In genomic region chr7:50315739-50316671, GRCh38 we compare ENCODE assay signal across 11 cellular contexts. TPM values are rescaled to one million over a fixed set of nuclear protein-coding genes. Genes with fewer than 3 reads are reported as not detected.
A peak's percentile ranks its signal among the peaks of the same experiment; 100 is the strongest.
DNase-seq lines count a peak whose midpoint lies in the region; ATAC-seq and TF ChIP-seq lines count a peak whose summit lies in the region.
"Had no signal": no experiment of that assay in that cellular context is flagged by ENCODE, and none has a peak within 500 bp of the region (broad histone marks: within the 10 kb centered on the region; RNA-seq: fewer than 3 reads in every experiment).

No MANE protein-coding gene starts in this region.

- peaks cover 0 to 6% (median 0%) of the 10 kb centered on the region in 3 donors for H3K27me3 ChIP-seq in sigmoid colon
- H3K27me3 ChIP-seq: right atrium auricular region had no signal

- peak; percentile 71 for DNase-seq in activated CD8-positive, alpha-beta memory T cell treated with anti-CD3 and anti-CD28 coated beads, Interleukin-2, amount 50 U/mL, for 48 hours
- no peak for DNase-seq in activated CD8-positive, alpha-beta memory T cell treated with anti-CD3 and anti-CD28 coated beads for 24 hours
- peak; percentile 57 for DNase-seq in OCI-LY7 (ENCODE audit: low spot score)
- DNase-seq in effector memory CD8-positive, alpha-beta T cell: no peak
- no peak for DNase-seq in stimulated activated naive CD8-positive, alpha-beta T cell treated with anti-CD3 and anti-CD28 coated beads, Interleukin-15, amount 100 ng/mL, for 72 hours
- no peak for DNase-seq in sigmoid colon
- no peak for DNase-seq in kidney glomerular epithelial cell (lab: John Stamatoyannopoulos, UW)
- DNase-seq: left ventricle myocardium inferior had no signal

- no peak for ATAC-seq in effector memory CD8-positive, alpha-beta T cell (replicated peaks)
- ATAC-seq in stimulated activated naive CD8-positive, alpha-beta T cell treated with anti-CD3 and anti-CD28 coated beads, Interleukin-15, amount 100 ng/mL, for 72 hours: no peak
- no peak for ATAC-seq in GM21390 (IDR thresholded peaks at IDR 0.05; ENCODE audit: unreplicated experiment)

- H3K36me3 ChIP-seq in OCI-LY7 (ENCODE audit: insufficient read depth, low read length) (peaks cover 74% of the 10 kb centered on the region), sigmoid colon (no peaks in the 10 kb centered on the region)
- H3K36me3 ChIP-seq: left ventricle myocardium inferior, right atrium auricular region had no signal

- no TSS peak for BruUV-seq in OCI-LY7 (replicated peaks; lab: Mats Ljungman, UMichigan)

- H3K79me2 ChIP-seq in OCI-LY7 (ENCODE audit: insufficient read depth, low read depth, low read length): peaks cover 85% of the 10 kb centered on the region

- peaks cover 69% of the 10 kb centered on the region for H3K36me3 Mint-ChIP-seq in effector memory CD8-positive, alpha-beta T cell (ENCODE audit: insufficient read depth)

- no peaks in the 10 kb centered on the region for H3K27me3 Mint-ChIP-seq in effector memory CD8-positive, alpha-beta T cell
- H3K27me3 Mint-ChIP-seq in stimulated activated naive CD8-positive, alpha-beta T cell treated with anti-CD3 and anti-CD28 coated beads, Interleukin-15, amount 100 ng/mL, for 72 hours: no peaks in the 10 kb centered on the region

- H3K9me3 Mint-ChIP-seq in effector memory CD8-positive, alpha-beta T cell: no peaks in the 10 kb centered on the region
- H3K9me3 Mint-ChIP-seq in stimulated activated naive CD8-positive, alpha-beta T cell treated with anti-CD3 and anti-CD28 coated beads, Interleukin-15, amount 100 ng/mL, for 72 hours: no peaks in the 10 kb centered on the region

- peak overlapping the region; percentile 93 to 96 for H3K4me3 Mint-ChIP-seq in effector memory CD8-positive, alpha-beta T cell
- peak overlapping the region; percentile 91 to 98 for H3K4me3 Mint-ChIP-seq in stimulated activated naive CD8-positive, alpha-beta T cell treated with anti-CD3 and anti-CD28 coated beads, Interleukin-15, amount 100 ng/mL, for 72 hours

- H3K9me3 ChIP-seq in OCI-LY7 (ENCODE audit: low read length) (no peaks in the 10 kb centered on the region), sigmoid colon (no peaks in the 10 kb centered on the region)
- H3K9me3 ChIP-seq: left ventricle myocardium inferior, right atrium auricular region had no signal

- H4K20me1 ChIP-seq in OCI-LY7 (ENCODE audit: insufficient read depth, low read length): peaks cover 32% of the 10 kb centered on the region; the same call in 1 of the 2 replicates

- 45 to 58% methylated on average over 14 of the region's 14 CpGs for WGBS in sigmoid colon, 2 donors

- peak overlapping the region; percentile 93 to 95 for H3K27ac Mint-ChIP-seq in effector memory CD8-positive, alpha-beta T cell
- peak overlapping the region; percentile 95 to 96 for H3K27ac Mint-ChIP-seq in stimulated activated naive CD8-positive, alpha-beta T cell treated with anti-CD3 and anti-CD28 coated beads, Interleukin-15, amount 100 ng/mL, for 72 hours

- H3K4me1 ChIP-seq in OCI-LY7 (ENCODE audit: insufficient read depth, low read length, poor library complexity, severe bottlenecking) (peaks cover 70% of the 10 kb centered on the region), sigmoid colon (no peaks in the 10 kb centered on the region)
- H3K4me1 ChIP-seq: left ventricle myocardium inferior, right atrium auricular region had no signal

- no peak for TF ChIP-seq EP300 in sigmoid colon (IDR thresholded peaks at IDR 0.05)

- TF ChIP-seq POLR2A in sigmoid colon (IDR thresholded peaks at IDR 0.05): no peak

- H3K4me1 Mint-ChIP-seq in effector memory CD8-positive, alpha-beta T cell (ENCODE audit: low read depth in 2 of 2): peaks cover 87 to 95% of the 10 kb centered on the region in 2 donors
- peaks cover 83% of the 10 kb centered on the region for H3K4me1 Mint-ChIP-seq in stimulated activated naive CD8-positive, alpha-beta T cell treated with anti-CD3 and anti-CD28 coated beads, Interleukin-15, amount 100 ng/mL, for 72 hours

- intact Hi-C loops in OCI-LY7 (cut with micrococcal nuclease; ENCODE audit: unreplicated experiment): no loop called here
- intact Hi-C loops in sigmoid colon (cut with DNase I): no loop called here

- no peaks in the 10 kb centered on the region for H3K9me2 ChIP-seq in OCI-LY7 (ENCODE audit: insufficient read depth, low read length)

- POLR2A ChIA-PET in OCI-LY7 (lab: Charles Lee): interaction anchor here (0.6 to 14.5 kb wide), 11 partner anchors 9 to 168 kb away, joined by 3 to 293 read pairs (median 5); partner anchors contain the start of gene IKZF1

- H3K4me2 ChIP-seq in OCI-LY7 (ENCODE audit: low read length): peak overlapping the region; percentile 99

- TF ChIP-seq CTCF in OCI-LY7 (conservative IDR thresholded peaks at IDR 0.05; ENCODE audit: low read length) (peak; percentile 70), sigmoid colon (IDR thresholded peaks at IDR 0.05) (no peak)

- peak overlapping the region; percentile 41 for H3K27ac ChIP-seq in OCI-LY7 (ENCODE audit: low read depth, low read length, poor library complexity, severe bottlenecking)
- no peak overlapping the region for H3K27ac ChIP-seq in sigmoid colon
- H3K27ac ChIP-seq: left ventricle myocardium inferior, right atrium auricular region had no signal

- CTCF ChIA-PET in OCI-LY7 (lab: Charles Lee; ENCODE audit: unreplicated experiment): interaction anchor here (0.8 to 1.4 kb wide), 2 partner anchors 25 to 159 kb away, joined by 3 read pairs; no protein-coding TSS in a partner anchor

- H3K4me3 ChIP-seq in OCI-LY7 (ENCODE audit: low read depth, low read length, poor library complexity, severe bottlenecking): peak overlapping the region; percentile 49
- H3K4me3 ChIP-seq in sigmoid colon: no peak overlapping the region
- H3K4me3 ChIP-seq: left ventricle myocardium inferior, right atrium auricular region had no signal

- no peak overlapping the region for H2AFZ ChIP-seq in OCI-LY7 (ENCODE audit: low read length)

RNA-seq across cellular contexts. Expression of gene IKZF1, which starts 11.5 kb away (rescaled TPM):
- 90.0 and 108 TPM in 2 replicates for total RNA-seq in OCI-LY7 (2014; rRNA removed; shearing (Covaris generic))
- 161 and 163 TPM in 2 replicates for total RNA-seq in OCI-LY7 (2022)
- total RNA-seq in sigmoid colon: 10 to 100 TPM in 1 of 4 donors, 1 to 10 TPM in 3; 5.5 to 20.5 (median 7.6) TPM
- polyA plus RNA-seq in sigmoid colon: 10 to 100 TPM in 1 of 3 donors, 1 to 10 TPM in 2; 1.8 to 29.9 (median 1.8) TPM
- polyA plus RNA-seq: AG04450 had no signal

Comparison
In these comparisons a context has a peak if more than half of its experiments do, and no peak if none do; other contexts are left out.
1. DNase-seq: peak in activated CD8-positive, alpha-beta memory T cell treated with anti-CD3 and anti-CD28 coated beads, Interleukin-2, amount 50 U/mL, for 48 hours (single experiment) and OCI-LY7 (single experiment); none in activated CD8-positive, alpha-beta memory T cell treated with anti-CD3 and anti-CD28 coated beads for 24 hours (single experiment), effector memory CD8-positive, alpha-beta T cell (0 of 3), stimulated activated naive CD8-positive, alpha-beta T cell treated with anti-CD3 and anti-CD28 coated beads, Interleukin-15, amount 100 ng/mL, for 72 hours (0 of 2), sigmoid colon (single experiment) and kidney glomerular epithelial cell (single experiment).
2. RNA of gene IKZF1, which starts 11.5 kb away (total RNA-seq): 90.0 to 163 TPM in OCI-LY7; 5.5 to 20.5 TPM in sigmoid colon; every median in the first group is over 4 times any median in the second.